ENCODE assay signal across 9 cellular contexts in the genomic region with DNA sequence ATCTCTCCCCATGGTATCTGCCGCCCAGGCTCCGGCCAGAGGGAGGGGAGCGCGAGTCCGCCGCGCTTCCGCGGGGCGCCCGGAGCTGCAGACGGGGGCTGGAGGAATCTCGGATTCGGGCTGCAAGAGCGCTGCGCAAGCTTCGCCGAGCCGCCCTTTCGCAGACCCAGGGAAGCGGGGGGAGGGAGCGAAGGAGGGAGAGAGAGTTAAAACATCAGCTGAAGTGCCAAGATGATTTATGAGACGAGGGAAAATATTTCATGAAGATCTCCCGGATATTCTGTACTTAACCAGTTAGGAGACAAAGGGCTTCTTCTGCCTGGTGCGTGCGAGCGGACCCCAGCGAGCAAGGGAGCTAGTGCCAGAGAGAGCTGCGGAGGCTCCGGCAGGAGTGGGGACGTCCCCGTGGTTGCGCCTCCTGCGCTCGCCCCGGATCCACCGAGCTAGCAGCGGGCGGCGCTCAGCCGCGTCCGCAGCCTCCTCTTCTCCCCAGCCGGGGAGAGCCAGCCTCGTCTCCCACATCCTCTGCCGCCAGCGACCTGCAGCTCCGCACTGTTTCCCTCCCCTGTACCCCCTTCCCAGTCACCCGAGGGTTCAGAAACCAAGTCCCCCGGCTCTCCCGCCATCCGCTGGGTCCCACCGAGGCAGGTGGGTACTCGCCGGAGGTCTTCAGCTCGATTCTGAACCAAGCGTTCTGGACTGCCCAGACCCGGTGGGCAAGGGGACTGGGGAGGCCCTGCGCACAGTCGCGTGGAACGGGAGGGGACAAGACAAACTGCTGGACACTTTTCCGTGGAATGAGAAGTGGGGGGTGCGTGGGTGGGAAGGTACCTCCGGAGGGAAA. TPM values are rescaled to one million over a fixed set of nuclear protein-coding genes. Genes with fewer than 3 reads are reported as not detected.
DNase-seq lines count a peak whose midpoint lies in the region; ATAC-seq and TF ChIP-seq lines count a peak whose summit lies in the region.
"Had no signal": no experiment of that assay in that cellular context is flagged by ENCODE, and none has a peak within 500 bp of the region (broad histone marks: within the 10 kb centered on the region; RNA-seq: fewer than 3 reads in every experiment).

No MANE protein-coding gene starts in this region.

- H3K4me3 ChIP-seq in heart right ventricle = peak overlapping the region in 7 of 10 donors; percentile 26 to 47 (median 39)
- peak overlapping the region; percentile 60 for H3K4me3 ChIP-seq in SJCRH30
- H3K4me3 ChIP-seq in iPS-15b (ENCODE audit: low read depth, low read length) = peak overlapping the region; percentile 39
- peak overlapping the region; percentile 42 for H3K4me3 ChIP-seq in suprapubic skin
- H3K4me3 ChIP-seq in thyroid gland (replicated peaks in 1 of 3) = peak overlapping the region in 1 of 3 donors; percentile 9
- H3K4me3 ChIP-seq in Karpas-422 (ENCODE audit: low read length) = no peak overlapping the region

- no peak for TF ChIP-seq CTCF in heart right ventricle (IDR thresholded peaks at IDR 0.05)
- TF ChIP-seq CTCF in suprapubic skin (IDR thresholded peaks at IDR 0.05) = no peak
- TF ChIP-seq CTCF in thyroid gland (IDR thresholded peaks at IDR 0.05) = no peak

- DNase-seq in heart right ventricle = no peak
- no peak for DNase-seq in Right ventricle myocardium inferior (ENCODE audit: missing footprints)
- DNase-seq in SJCRH30 = peak; percentile 43 to 61
- no peak for DNase-seq in suprapubic skin (ENCODE audit: low spot score in 2 of 2)
- DNase-seq in thyroid gland = no peak
- DNase-seq in caudate nucleus (lab: John Stamatoyannopoulos, UW) = no peak
- DNase-seq in Karpas-422 = no peak

- H3K4me1 ChIP-seq in heart right ventricle (peaks cover 18 to 67% (median 49%) of the 10 kb centered on the region in 9 donors), SJCRH30 (peaks cover 24% of the 10 kb centered on the region), iPS-15b (ENCODE audit: control insufficient read depth, insufficient read depth, low read length) (peaks cover 6% of the 10 kb centered on the region), suprapubic skin (peaks cover 75% of the 10 kb centered on the region), thyroid gland (peaks cover 38 to 59% of the 10 kb centered on the region in 2 donors), Karpas-422 (ENCODE audit: low read length) (no peaks in the 10 kb centered on the region)

- H3K9me2 ChIP-seq in Karpas-422 (replicated peaks; ENCODE audit: insufficient read depth, low read length) = no peaks in the 10 kb centered on the region

- 1 to 2% methylated on average over 55 to 65 of the region's 65 CpGs for WGBS in heart right ventricle, 2 donors
- under 1% methylated on average over 62 of the region's 65 CpGs for WGBS in suprapubic skin
- WGBS in thyroid gland, 2 donors = 2 to 4% methylated on average over 58 to 64 of the region's 65 CpGs

- TF ChIP-seq POLR2A in suprapubic skin (IDR thresholded peaks at IDR 0.05) = no peak
- TF ChIP-seq POLR2A in thyroid gland (IDR thresholded peaks at IDR 0.05) = no peak

- peak in 1 of 8 donors; percentile 7 for ATAC-seq in heart right ventricle
- ATAC-seq in Right ventricle myocardium inferior = no peak

- no peak overlapping the region for H2AFZ ChIP-seq in Karpas-422 (ENCODE audit: low read length)

- H3K79me2 ChIP-seq in Karpas-422 (ENCODE audit: low read length) = no peaks in the 10 kb centered on the region

- intact Hi-C loops in heart right ventricle (cut with DNase I) (loop anchor here in 4 of 10 donors (10.0 kb wide), 2 partner anchors 130 to 180 kb away; no protein-coding TSS in a partner anchor), Right ventricle myocardium inferior (cut with DNase I) (no loop called here), thyroid gland (cut with DNase I) (no loop called here)

- H3K36me3 ChIP-seq in heart right ventricle = no peaks in the 10 kb centered on the region
- H3K36me3 ChIP-seq in SJCRH30 = no peaks in the 10 kb centered on the region
- no peaks in the 10 kb centered on the region for H3K36me3 ChIP-seq in iPS-15b (ENCODE audit: control insufficient read depth, insufficient read depth, low read length)
- H3K36me3 ChIP-seq in suprapubic skin = no peaks in the 10 kb centered on the region
- H3K36me3 ChIP-seq in thyroid gland = no peaks in the 10 kb centered on the region
- H3K36me3 ChIP-seq in Karpas-422 (ENCODE audit: insufficient read depth, low read length) = no peaks in the 10 kb centered on the region

- TF ChIP-seq EP300 in suprapubic skin (IDR thresholded peaks at IDR 0.05) = no peak

- peaks cover 80 to 100% (median 100%) of the 10 kb centered on the region in 7 donors for H3K27me3 ChIP-seq in heart right ventricle
- H3K27me3 ChIP-seq in SJCRH30 = peaks cover 74% of the 10 kb centered on the region
- H3K27me3 ChIP-seq in iPS-15b (ENCODE audit: control insufficient read depth, insufficient read depth, low read length) = peaks cover 89% of the 10 kb centered on the region
- H3K27me3 ChIP-seq in suprapubic skin = peaks cover 100% of the 10 kb centered on the region
- H3K27me3 ChIP-seq in thyroid gland = peaks cover 92% of the 10 kb centered on the region
- no peaks in the 10 kb centered on the region for H3K27me3 ChIP-seq in Karpas-422 (ENCODE audit: low read length)

- H3K27ac ChIP-seq in heart right ventricle (no peak overlapping the region), SJCRH30 (no peak overlapping the region), suprapubic skin (no peak overlapping the region), thyroid gland (no peak overlapping the region), caudate nucleus (ENCODE audit: low read depth, low read length) (no peak overlapping the region), Karpas-422 (ENCODE audit: low read length) (no peak overlapping the region)

- H3K9me3 ChIP-seq in heart right ventricle (no peaks in the 10 kb centered on the region), SJCRH30 (replicated peaks) (no peaks in the 10 kb centered on the region), iPS-15b (ENCODE audit: control insufficient read depth, insufficient read depth, low read length) (no peaks in the 10 kb centered on the region), suprapubic skin (no peaks in the 10 kb centered on the region), thyroid gland (no peaks in the 10 kb centered on the region), Karpas-422 (ENCODE audit: low read length) (no peaks in the 10 kb centered on the region)

- no peaks in the 10 kb centered on the region for H4K20me1 ChIP-seq in Karpas-422 (ENCODE audit: insufficient read depth, low read depth, low read length)

- no peak overlapping the region for H3K9ac ChIP-seq in iPS-15b (ENCODE audit: low read depth, low read length)
- no peak overlapping the region for H3K9ac ChIP-seq in Karpas-422 (ENCODE audit: low read length)

- H3K4me2 ChIP-seq in Karpas-422 (ENCODE audit: low read depth, low read length, poor library complexity, severe bottlenecking) = no peak overlapping the region

RNA-seq across cellular contexts. Expression of a gene that starts 1.0 kb away (rescaled TPM):
- total RNA-seq in heart right ventricle (not detected), Right ventricle myocardium inferior (not detected), suprapubic skin (not detected), thyroid gland (not detected)
- polyA plus RNA-seq in heart right ventricle = not detected
- 2.1 and 2.4 TPM in 2 replicates for total RNA-seq in SJCRH30 (2014; rRNA removed; shearing (Covaris generic))
- not detected in 2 replicates for total RNA-seq in Karpas-422 (2014; rRNA removed; shearing (Covaris generic); ENCODE audit: low replicate concordance)
- total RNA-seq: left cardiac atrium had no signal

Comparison
In these comparisons a context has a peak if more than half of its experiments do, and no peak if none do; other contexts are left out.
1. DNase-seq: peak in SJCRH30 (2 of 2); none in heart right ventricle (0 of 2), Right ventricle myocardium inferior (single experiment), suprapubic skin (0 of 2), thyroid gland (0 of 2), caudate nucleus (0 of 61) and Karpas-422 (single experiment).